Comparison of ENCODE assay signal across 28 cellular contexts in the genomic region with DNA sequence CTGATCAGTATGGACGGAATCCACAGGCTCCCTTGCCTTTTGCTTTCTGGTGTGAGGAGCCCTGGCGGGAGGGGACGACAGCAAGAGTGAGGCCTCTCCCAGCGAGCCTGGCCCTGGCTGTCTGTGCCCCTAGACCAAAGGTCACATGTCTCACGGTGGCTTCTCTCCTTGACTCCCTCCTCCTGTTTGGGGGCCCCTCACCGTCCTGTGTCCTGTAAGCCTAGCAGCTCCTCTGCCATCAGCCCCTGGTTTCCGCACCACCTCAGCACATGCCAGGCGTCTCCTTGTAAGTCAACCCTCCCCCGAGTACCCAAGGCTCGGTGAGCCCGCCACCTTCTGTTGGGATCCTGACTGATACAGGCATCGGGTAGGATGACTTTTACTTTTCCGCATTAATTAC.
"Had no signal": no experiment of that assay in that cellular context is flagged by ENCODE, and none has a peak within 500 bp of the region (broad histone marks: within the 10 kb centered on the region; RNA-seq: fewer than 3 reads in every experiment).

No MANE protein-coding gene starts in this region.

- H3K36me3 ChIP-seq: ascending aorta, MG63 had no signal

- H3K4me2 ChIP-seq: KMS-11 had no signal

- H3K27me3 ChIP-seq: ascending aorta, body of pancreas, MG63 had no signal

- H3K27ac ChIP-seq: ascending aorta, body of pancreas, KMS-11 had no signal

- H3K27ac Mint-ChIP-seq: activated CD8-positive, alpha-beta memory T cell treated with anti-CD3 and anti-CD28 coated beads, Interleukin-2, amount 10 ng/mL, durations not matched to agents 7 days and 5 days; activated CD8-positive, alpha-beta T cell treated with anti-CD3 and anti-CD28 coated beads, Interleukin-2, amount 10 ng/mL, durations not matched to agents 7 days and 5 days; activated naive CD8-positive, alpha-beta T cell treated with anti-CD3 and anti-CD28 coated beads, Interleukin-2, amount 50 U/mL, for 24 hours; activated T-cell treated with anti-CD3 and anti-CD28 coated beads, Interleukin-2, amount 50 U/mL, for 24 hours; T-helper 1 cell treated with Interleukin-12 subunit alpha and Interleukin-12 subunit beta and Interleukin-4 antibody, amounts not matched to agents 30 μg/mL and 1 μg/mL, for 36 hours had no signal

- H3K27me3 Mint-ChIP-seq: activated CD8-positive, alpha-beta memory T cell treated with anti-CD3 and anti-CD28 coated beads, Interleukin-2, amount 10 ng/mL, durations not matched to agents 7 days and 5 days; activated naive CD8-positive, alpha-beta T cell treated with anti-CD3 and anti-CD28 coated beads, Interleukin-2, amount 50 U/mL, for 24 hours; activated T-cell treated with anti-CD3 and anti-CD28 coated beads, Interleukin-2, amount 50 U/mL, for 24 hours; central memory CD8-positive, alpha-beta T cell had no signal

- FAIRE-seq: bronchial epithelial cell, RCC 7860 had no signal

- H3K9me3 ChIP-seq: ascending aorta, body of pancreas, MG63 had no signal

- H3K9ac ChIP-seq: KMS-11 had no signal

- H3K4me1 ChIP-seq: ascending aorta, body of pancreas had no signal

- H3K4me1 Mint-ChIP-seq: activated CD8-positive, alpha-beta memory T cell treated with anti-CD3 and anti-CD28 coated beads, Interleukin-2, amount 10 ng/mL, durations not matched to agents 7 days and 5 days; activated naive CD8-positive, alpha-beta T cell treated with anti-CD3 and anti-CD28 coated beads, Interleukin-2, amount 50 U/mL, for 24 hours; central memory CD8-positive, alpha-beta T cell had no signal

- DNase-seq: activated CD4-positive, alpha-beta T cell treated with anti-CD3 and anti-CD28 coated beads for 48 hours; activated CD4-positive, alpha-beta T cell treated with anti-CD3 and anti-CD28 coated beads, Interleukin-2, amount 50 U/mL, for 4 hours; activated CD4-positive, CD25-positive, alpha-beta regulatory T cell treated with anti-CD3 and anti-CD28 coated beads, Interleukin-2, amount 50 U/mL, for 72 hours; activated CD8-positive, alpha-beta memory T cell treated with anti-CD3 and anti-CD28 coated beads, Interleukin-2, amount 10 ng/mL, durations not matched to agents 7 days and 5 days; activated CD8-positive, alpha-beta T cell treated with anti-CD3 and anti-CD28 coated beads, Interleukin-2, amount 10 ng/mL, durations not matched to agents 7 days and 5 days; activated effector memory CD4-positive, alpha-beta T cell treated with anti-CD3 and anti-CD28 coated beads, Interleukin-2, amount 50 U/mL, for 16 hours; activated naive CD4-positive, alpha-beta T cell treated with Interleukin-2 at 50 U/mL for 16 hours; activated naive CD8-positive, alpha-beta T cell treated with anti-CD3 and anti-CD28 coated beads, Interleukin-2, amount 50 U/mL, for 24 hours; activated T-cell treated with anti-CD3 and anti-CD28 coated beads, Interleukin-2, amount 50 U/mL, for 24 hours; amniotic stem cell; body of pancreas; MG63; MV-4-11; NCI-H1092 treated with DMSO at 0.1 percent for 48 hours; NCI-H1417 treated with DMSO at 0.1 percent for 48 hours; NCI-H1694; NCI-H2029 treated with DMSO at 0.1 percent for 48 hours; NCI-H345; NCI-H510A; PC-3; SHP77 treated with DMSO at 0.1 percent for 48 hours had no signal

- ATAC-seq: activated CD8-positive, alpha-beta memory T cell treated with anti-CD3 and anti-CD28 coated beads, Interleukin-2, amount 10 ng/mL, durations not matched to agents 7 days and 5 days; activated CD8-positive, alpha-beta T cell treated with anti-CD3 and anti-CD28 coated beads, Interleukin-2, amount 10 ng/mL, durations not matched to agents 7 days and 5 days; activated naive CD4-positive, alpha-beta T cell treated with anti-CD3 and anti-CD28 coated beads, Interleukin-2, amount 50 U/mL, for 72 hours; activated naive CD8-positive, alpha-beta T cell treated with anti-CD3 and anti-CD28 coated beads, Interleukin-2, amount 50 U/mL, for 24 hours; body of pancreas; PC-3 had no signal

- H3K9me3 Mint-ChIP-seq: activated naive CD4-positive, alpha-beta T cell treated with anti-CD3 and anti-CD28 coated beads, Interleukin-2, amount 50 U/mL, for 72 hours; activated naive CD8-positive, alpha-beta T cell treated with anti-CD3 and anti-CD28 coated beads, Interleukin-2, amount 50 U/mL, for 24 hours; activated T-cell treated with anti-CD3 and anti-CD28 coated beads, Interleukin-2, amount 50 U/mL, for 24 hours; central memory CD8-positive, alpha-beta T cell; T-helper 1 cell treated with Interleukin-12 subunit alpha and Interleukin-12 subunit beta and Interleukin-4 antibody, amounts not matched to agents 30 μg/mL and 1 μg/mL, for 36 hours had no signal

- H3K4me3 Mint-ChIP-seq: activated CD8-positive, alpha-beta memory T cell treated with anti-CD3 and anti-CD28 coated beads, Interleukin-2, amount 10 ng/mL, durations not matched to agents 7 days and 5 days; activated CD8-positive, alpha-beta T cell treated with anti-CD3 and anti-CD28 coated beads, Interleukin-2, amount 10 ng/mL, durations not matched to agents 7 days and 5 days; activated naive CD8-positive, alpha-beta T cell treated with anti-CD3 and anti-CD28 coated beads, Interleukin-2, amount 50 U/mL, for 24 hours; activated T-cell treated with anti-CD3 and anti-CD28 coated beads, Interleukin-2, amount 50 U/mL, for 24 hours; central memory CD8-positive, alpha-beta T cell; T-helper 1 cell treated with Interleukin-12 subunit alpha and Interleukin-12 subunit beta and Interleukin-4 antibody, amounts not matched to agents 30 μg/mL and 1 μg/mL, for 36 hours had no signal

- H3K36me3 Mint-ChIP-seq: activated CD8-positive, alpha-beta memory T cell treated with anti-CD3 and anti-CD28 coated beads, Interleukin-2, amount 10 ng/mL, durations not matched to agents 7 days and 5 days; activated naive CD4-positive, alpha-beta T cell treated with anti-CD3 and anti-CD28 coated beads, Interleukin-2, amount 50 U/mL, for 72 hours had no signal

- H3K4me3 ChIP-seq: ascending aorta, body of pancreas, MG63 had no signal
